In the genomic region with DNA sequence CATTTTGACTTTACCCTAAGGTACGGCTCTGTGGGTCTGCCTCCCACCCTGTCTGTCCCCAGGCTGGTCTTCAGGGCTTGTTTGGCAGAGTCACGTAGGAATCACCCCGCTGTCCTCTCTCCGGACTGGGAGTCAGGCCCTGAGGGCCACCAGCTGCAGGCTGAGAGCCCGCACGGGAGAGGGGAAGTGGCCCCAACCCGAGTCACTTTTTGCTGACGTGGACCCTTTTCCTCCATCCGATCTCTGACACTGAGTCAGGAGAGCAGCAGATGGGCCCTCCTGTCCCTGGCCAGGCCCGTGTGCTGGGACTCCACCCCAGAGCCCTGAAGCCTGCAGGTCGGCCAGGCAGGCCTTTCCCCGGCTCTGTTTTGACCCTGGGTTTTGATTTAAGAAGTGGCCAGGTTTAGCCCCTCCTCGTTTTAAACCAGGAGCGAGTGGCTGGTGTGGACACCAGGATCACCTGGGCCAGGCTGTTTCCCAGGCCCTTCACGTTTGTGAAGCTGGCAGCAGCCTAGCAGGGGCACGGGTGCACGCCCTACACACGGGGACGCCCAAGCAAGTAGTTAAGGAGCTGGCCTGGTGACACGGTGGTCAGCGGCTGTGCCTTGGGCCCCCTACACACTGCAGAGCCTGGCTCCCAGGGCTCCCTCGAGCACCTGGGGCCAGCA, we compare ENCODE assay signal across 18 cellular contexts. TPM values are rescaled to one million over a fixed set of nuclear protein-coding genes. Genes with fewer than 3 reads are reported as not detected.
"Had no signal": no experiment of that assay in that cellular context is flagged by ENCODE, and none has a peak within 500 bp of the region (broad histone marks: within the 10 kb centered on the region; RNA-seq: fewer than 3 reads in every experiment).

No MANE protein-coding gene starts in this region.

- H3K27me3 Mint-ChIP-seq: activated naive CD4-positive, alpha-beta T cell treated with anti-CD3 and anti-CD28 coated beads, Interleukin-2, amount 50 U/mL, for 24 hours; memory B cell; naive thymus-derived CD4-positive, alpha-beta T cell; stimulated activated naive B cell treated with anti-CD40 and anti-IgM and Interleukin-4, amounts not matched to agents 10 μg/mL and 1 μg/mL and 100 μg/mL, for 72 hours had no signal

- H3K36me3 Mint-ChIP-seq: activated naive CD4-positive, alpha-beta T cell treated with anti-CD3 and anti-CD28 coated beads, Interleukin-2, amount 50 U/mL, for 24 hours had no signal

- H3K79me2 ChIP-seq: hepatocyte had no signal

- H3K36me3 ChIP-seq: breast epithelium, ovary had no signal

- H3K9me3 Mint-ChIP-seq: activated naive CD4-positive, alpha-beta T cell treated with anti-CD3 and anti-CD28 coated beads, Interleukin-2, amount 50 U/mL, for 24 hours; memory B cell; naive thymus-derived CD4-positive, alpha-beta T cell; stimulated activated naive B cell treated with anti-CD40 and anti-IgM and Interleukin-4, amounts not matched to agents 10 μg/mL and 1 μg/mL and 100 μg/mL, for 72 hours had no signal

- H3K4me2 ChIP-seq: hepatocyte had no signal

- ATAC-seq: left colon; naive thymus-derived CD4-positive, alpha-beta T cell; stimulated activated naive B cell treated with anti-CD40 and anti-IgM and Interleukin-4, amounts not matched to agents 10 μg/mL and 1 μg/mL and 100 μg/mL, for 72 hours had no signal

- H3K27ac ChIP-seq: adrenal gland, breast epithelium, esophagus squamous epithelium, hepatocyte, ovary, thoracic aorta, WERI-Rb-1 had no signal

- H3K4me1 ChIP-seq: adrenal gland, breast epithelium had no signal

- H2AFZ ChIP-seq: hepatocyte had no signal

- H3K4me3 Mint-ChIP-seq: activated naive CD4-positive, alpha-beta T cell treated with anti-CD3 and anti-CD28 coated beads, Interleukin-2, amount 50 U/mL, for 24 hours; memory B cell; naive thymus-derived CD4-positive, alpha-beta T cell; stimulated activated naive B cell treated with anti-CD40 and anti-IgM and Interleukin-4, amounts not matched to agents 10 μg/mL and 1 μg/mL and 100 μg/mL, for 72 hours had no signal

- H3K4me1 Mint-ChIP-seq: activated naive CD4-positive, alpha-beta T cell treated with anti-CD3 and anti-CD28 coated beads, Interleukin-2, amount 50 U/mL, for 24 hours had no signal

- DNase-seq: activated CD4-positive, alpha-beta T cell treated with anti-CD3 and anti-CD28 coated beads for 1 hour; activated gamma-delta T cell; cerebellar nuclear complex; effector memory CD4-positive, alpha-beta T cell; esophagus squamous epithelium; left colon; naive thymus-derived CD4-positive, alpha-beta T cell; ovary; stimulated activated naive B cell treated with anti-CD40 and anti-IgM and Interleukin-4, amounts not matched to agents 10 μg/mL and 1 μg/mL and 100 μg/mL, for 72 hours; T-helper 2 cell; WERI-Rb-1 had no signal

- FAIRE-seq: astrocyte had no signal

- H3K27ac Mint-ChIP-seq: activated naive CD4-positive, alpha-beta T cell treated with anti-CD3 and anti-CD28 coated beads, Interleukin-2, amount 50 U/mL, for 24 hours; memory B cell; naive thymus-derived CD4-positive, alpha-beta T cell; stimulated activated naive B cell treated with anti-CD40 and anti-IgM and Interleukin-4, amounts not matched to agents 10 μg/mL and 1 μg/mL and 100 μg/mL, for 72 hours had no signal

- H3K27me3 ChIP-seq: adrenal gland, breast epithelium, esophagus squamous epithelium, hepatocyte, ovary had no signal

- H3K4me3 ChIP-seq: adrenal gland, breast epithelium, esophagus squamous epithelium, hepatocyte, ovary, thoracic aorta had no signal

- H3K9me3 ChIP-seq: adrenal gland, breast epithelium, esophagus squamous epithelium, ovary, thoracic aorta had no signal

RNA-seq across cellular contexts. Expression of a gene that starts 12.5 kb away (rescaled TPM):
- total RNA-seq: hepatocyte, thoracic aorta had no signal
